ENCODE assay signal across 16 cellular contexts in the genomic region with DNA sequence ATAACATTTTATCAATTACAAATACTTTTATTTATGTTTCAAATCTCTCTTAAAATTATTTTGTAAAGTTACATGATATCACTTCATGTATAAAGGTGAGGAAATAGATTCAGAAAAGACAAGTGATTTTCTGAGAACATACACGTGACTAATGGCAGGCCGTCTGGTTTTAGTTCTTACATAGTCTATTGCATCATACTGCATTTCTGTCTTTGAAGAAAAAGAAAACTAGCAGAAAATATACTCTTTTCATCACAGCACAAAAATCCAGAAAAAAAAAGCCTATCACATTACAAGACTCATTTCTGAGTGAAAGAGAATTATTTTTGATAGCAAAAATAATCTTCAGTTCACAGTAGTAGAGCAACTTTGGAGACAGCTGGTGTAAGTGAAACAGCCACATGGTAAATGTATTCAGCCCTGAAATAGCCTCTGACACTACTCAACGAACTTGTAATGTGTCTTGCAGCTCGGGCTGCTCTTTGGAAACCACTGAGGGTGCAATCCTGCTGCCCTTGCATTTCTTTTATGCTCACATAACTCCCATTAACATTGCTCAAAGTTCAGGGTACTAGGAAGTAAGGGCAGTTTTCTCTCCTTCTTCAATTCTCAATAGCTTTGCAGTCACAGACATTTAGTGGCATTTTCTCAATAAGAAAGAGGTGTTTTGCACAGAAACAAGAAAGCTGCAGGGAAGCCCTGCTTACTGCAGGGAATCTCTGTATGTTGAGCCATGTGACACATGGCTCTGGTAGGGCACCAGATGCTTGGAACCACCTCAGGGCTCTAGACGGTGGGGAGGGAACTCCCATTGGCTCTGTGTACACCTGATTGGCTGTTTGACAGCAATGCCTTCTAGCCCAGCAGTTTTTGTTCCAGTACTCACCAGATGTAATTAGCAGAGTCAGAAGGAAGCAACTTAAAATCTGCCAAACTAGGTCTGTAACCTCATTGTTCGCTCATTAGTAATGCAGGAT.
DNase-seq lines count a peak whose midpoint lies in the region; ATAC-seq and TF ChIP-seq lines count a peak whose summit lies in the region.
"Had no signal": no experiment of that assay in that cellular context is flagged by ENCODE, and none has a peak within 500 bp of the region (broad histone marks: within the 10 kb centered on the region; RNA-seq: fewer than 3 reads in every experiment).

No MANE protein-coding gene starts in this region.

- no peaks in the 10 kb centered on the region for H3K27me3 ChIP-seq in body of pancreas
- H3K27me3 ChIP-seq: tibial nerve had no signal

- intact Hi-C loops in body of pancreas (cut with DNase I) = no loop called here

- 20 to 27% methylated on average over 6 of the region's 6 CpGs for WGBS in body of pancreas, 2 donors
- 18 to 26% methylated on average over 3 of the region's 6 CpGs for WGBS in mesodermal cell (ENCODE audit: insufficient coverage in 2 of 2), 2 experiments

- DNase-seq in H4 (ENCODE audit: low spot score) (peak; percentile 3), NCI-H1694 (lab: John Stamatoyannopoulos, UW) (peak; percentile 95), body of pancreas (no peak), HT-29 (ENCODE audit: low spot score) (no peak), mesenteric fat pad (ENCODE audit: low spot score) (no peak)
- DNase-seq in stimulated activated naive CD4-positive, alpha-beta T cell treated with Interleukin-2 at 50 U/mL for 16 hours (lab: John Stamatoyannopoulos, UW) = no peak
- DNase-seq: CD8-positive, alpha-beta T cell; small intestine; T-helper 9 cell had no signal

- no peak overlapping the region for H3K27ac ChIP-seq in body of pancreas
- peak overlapping the region; percentile 81 for H3K27ac ChIP-seq in mesodermal cell (ENCODE audit: low read depth, low read length, severe bottlenecking)
- H3K27ac ChIP-seq: coronary artery, tibial nerve had no signal

- no peaks in the 10 kb centered on the region for H3K9me3 ChIP-seq in body of pancreas
- no peaks in the 10 kb centered on the region for H3K9me3 ChIP-seq in mesodermal cell (ENCODE audit: control insufficient read depth, low read length)
- H3K9me3 ChIP-seq: tibial nerve had no signal

- ATAC-seq in body of pancreas (peak; percentile 21), GM18868 (IDR thresholded peaks at IDR 0.05; ENCODE audit: unreplicated experiment) (no peak)
- ATAC-seq: activated naive CD4-positive, alpha-beta T cell treated with anti-CD3 and anti-CD28 coated beads, Interleukin-2, amount 50 U/mL, for 72 hours; CD8-positive, alpha-beta T cell; natural killer cell treated with Interleukin-12 subunit alpha and Interleukin-12 subunit beta and Interleukin-15 and Interleukin-18, amount 100 ng/mL, for 72 hours; Panc1 had no signal

- H3K4me1 ChIP-seq in body of pancreas = no peaks in the 10 kb centered on the region
- H3K4me1 ChIP-seq in mesodermal cell (ENCODE audit: control insufficient read depth, insufficient read depth, low read length, poor library complexity, severe bottlenecking) = no peaks in the 10 kb centered on the region
- H3K4me1 ChIP-seq: tibial nerve had no signal

- TF ChIP-seq POLR2A in body of pancreas (IDR thresholded peaks at IDR 0.05) = no peak

- H3K4me3 ChIP-seq in body of pancreas (no peak overlapping the region), mesodermal cell (ENCODE audit: extremely low read depth, insufficient read depth, low read length, poor library complexity, severe bottlenecking) (no peak overlapping the region)
- H3K4me3 ChIP-seq: coronary artery, tibial nerve had no signal

- no peaks in the 10 kb centered on the region for H3K36me3 ChIP-seq in body of pancreas (replicated peaks in 1 of 2; ENCODE audit: insufficient read depth in 1 of 2, low read depth in 2 of 2)
- H3K36me3 ChIP-seq in mesodermal cell (ENCODE audit: control insufficient read depth, insufficient read depth, low read length) = no peaks in the 10 kb centered on the region
- H3K36me3 ChIP-seq: tibial nerve had no signal

- TF ChIP-seq CTCF in body of pancreas (IDR thresholded peaks at IDR 0.05) = no peak

Comparison
In these comparisons a context has a peak if more than half of its experiments do, and no peak if none do; other contexts are left out.
1. DNase-seq: peak in H4 (single experiment) and NCI-H1694 (single experiment); none in body of pancreas (0 of 4), HT-29 (single experiment), mesenteric fat pad (single experiment) and stimulated activated naive CD4-positive, alpha-beta T cell treated with Interleukin-2 at 50 U/mL for 16 hours (single experiment).